2 cellular contexts compared by ENCODE assay signal in the genomic region with DNA sequence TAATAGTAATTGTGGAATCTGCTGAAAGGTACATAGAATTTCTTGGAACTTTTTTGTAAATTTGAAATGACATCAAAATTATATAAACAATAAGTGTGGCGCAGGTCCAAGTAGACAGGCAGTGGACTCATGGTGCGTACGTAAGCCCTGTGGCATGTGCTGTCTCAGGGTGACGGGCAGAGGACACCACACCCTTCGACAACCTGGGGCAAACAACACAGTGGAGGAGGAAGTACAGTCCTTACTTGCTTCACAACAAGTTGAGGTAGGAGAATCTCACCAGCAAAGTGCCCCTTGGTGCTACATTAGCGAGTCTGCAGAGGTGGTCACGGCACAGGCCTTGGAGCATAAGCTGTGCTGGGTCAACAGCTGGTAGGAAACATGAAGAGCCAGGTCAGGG.
TF ChIP-seq lines count a peak whose summit lies in the region.

No MANE protein-coding gene starts in this region.

TF ChIP-seq in IMR-90, 13 proteins besides CTCF, POLR2A, EP300 and RAD21:
- TF ChIP-seq NFE2L2 (IDR thresholded peaks at IDR 0.05; ENCODE audit: low read depth, low read length) (no peak), MAZ (IDR thresholded peaks at IDR 0.05; ENCODE audit: borderline replicate concordance, low read depth, low read length) (no peak), CEBPB (IDR thresholded peaks at IDR 0.05; ENCODE audit: low read depth, low read length) (no peak), MAFK (IDR thresholded peaks at IDR 0.05; ENCODE audit: low read depth, low read length) (no peak)
- TF ChIP-seq, protein P1, sequence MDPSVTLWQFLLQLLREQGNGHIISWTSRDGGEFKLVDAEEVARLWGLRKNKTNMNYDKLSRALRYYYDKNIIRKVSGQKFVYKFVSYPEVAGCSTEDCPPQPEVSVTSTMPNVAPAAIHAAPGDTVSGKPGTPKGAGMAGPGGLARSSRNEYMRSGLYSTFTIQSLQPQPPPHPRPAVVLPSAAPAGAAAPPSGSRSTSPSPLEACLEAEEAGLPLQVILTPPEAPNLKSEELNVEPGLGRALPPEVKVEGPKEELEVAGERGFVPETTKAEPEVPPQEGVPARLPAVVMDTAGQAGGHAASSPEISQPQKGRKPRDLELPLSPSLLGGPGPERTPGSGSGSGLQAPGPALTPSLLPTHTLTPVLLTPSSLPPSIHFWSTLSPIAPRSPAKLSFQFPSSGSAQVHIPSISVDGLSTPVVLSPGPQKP (IDR thresholded peaks at IDR 0.05; ENCODE audit: borderline replicate concordance, low read depth, low read length) = no peak

TF ChIP-seq in SK-N-SH treated with all-trans-retinoic acid at 6 μM for 48 hours, 23 proteins besides CTCF, POLR2A, EP300 and RAD21:
- TF ChIP-seq OSR1 (CRISPR knock-in tag; IDR thresholded peaks at IDR 0.05) (no peak), RARB (CRISPR knock-in tag; IDR thresholded peaks at IDR 0.05) (no peak), ZNF8 (CRISPR knock-in tag; IDR thresholded peaks at IDR 0.05) (no peak), PPARA (CRISPR knock-in tag; IDR thresholded peaks at IDR 0.05; ENCODE audit: borderline replicate concordance) (no peak), TCF4 (CRISPR knock-in tag; IDR thresholded peaks at IDR 0.05; ENCODE audit: borderline replicate concordance) (no peak), ARNTL (CRISPR knock-in tag; IDR thresholded peaks at IDR 0.05; ENCODE audit: borderline replicate concordance, low read depth) (no peak), ISL1 (CRISPR knock-in tag; IDR thresholded peaks at IDR 0.05) (no peak), CSDC2 (CRISPR knock-in tag; IDR thresholded peaks at IDR 0.05) (no peak), BACH2 (CRISPR knock-in tag; IDR thresholded peaks at IDR 0.05; ENCODE audit: borderline replicate concordance) (no peak), ZFP30 (CRISPR knock-in tag; IDR thresholded peaks at IDR 0.05) (no peak), TOX (CRISPR knock-in tag; IDR thresholded peaks at IDR 0.05; ENCODE audit: borderline replicate concordance) (no peak), ZNF565 (CRISPR knock-in tag; conservative IDR thresholded peaks at IDR 0.05; ENCODE audit: low read depth) (no peak), GLIS3 (CRISPR knock-in tag; IDR thresholded peaks at IDR 0.05) (no peak)
- TF ChIP-seq, protein P2, sequence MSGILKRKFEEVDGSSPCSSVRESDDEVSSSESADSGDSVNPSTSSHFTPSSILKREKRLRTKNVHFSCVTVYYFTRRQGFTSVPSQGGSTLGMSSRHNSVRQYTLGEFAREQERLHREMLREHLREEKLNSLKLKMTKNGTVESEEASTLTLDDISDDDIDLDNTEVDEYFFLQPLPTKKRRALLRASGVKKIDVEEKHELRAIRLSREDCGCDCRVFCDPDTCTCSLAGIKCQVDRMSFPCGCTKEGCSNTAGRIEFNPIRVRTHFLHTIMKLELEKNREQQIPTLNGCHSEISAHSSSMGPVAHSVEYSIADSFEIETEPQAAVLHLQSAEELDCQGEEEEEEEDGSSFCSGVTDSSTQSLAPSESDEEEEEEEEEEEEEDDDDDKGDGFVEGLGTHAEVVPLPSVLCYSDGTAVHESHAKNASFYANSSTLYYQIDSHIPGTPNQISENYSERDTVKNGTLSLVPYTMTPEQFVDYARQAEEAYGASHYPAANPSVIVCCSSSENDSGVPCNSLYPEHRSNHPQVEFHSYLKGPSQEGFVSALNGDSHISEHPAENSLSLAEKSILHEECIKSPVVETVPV (CRISPR knock-in tag; IDR thresholded peaks at IDR 0.05) = no peak
- TF ChIP-seq, protein P3, sequence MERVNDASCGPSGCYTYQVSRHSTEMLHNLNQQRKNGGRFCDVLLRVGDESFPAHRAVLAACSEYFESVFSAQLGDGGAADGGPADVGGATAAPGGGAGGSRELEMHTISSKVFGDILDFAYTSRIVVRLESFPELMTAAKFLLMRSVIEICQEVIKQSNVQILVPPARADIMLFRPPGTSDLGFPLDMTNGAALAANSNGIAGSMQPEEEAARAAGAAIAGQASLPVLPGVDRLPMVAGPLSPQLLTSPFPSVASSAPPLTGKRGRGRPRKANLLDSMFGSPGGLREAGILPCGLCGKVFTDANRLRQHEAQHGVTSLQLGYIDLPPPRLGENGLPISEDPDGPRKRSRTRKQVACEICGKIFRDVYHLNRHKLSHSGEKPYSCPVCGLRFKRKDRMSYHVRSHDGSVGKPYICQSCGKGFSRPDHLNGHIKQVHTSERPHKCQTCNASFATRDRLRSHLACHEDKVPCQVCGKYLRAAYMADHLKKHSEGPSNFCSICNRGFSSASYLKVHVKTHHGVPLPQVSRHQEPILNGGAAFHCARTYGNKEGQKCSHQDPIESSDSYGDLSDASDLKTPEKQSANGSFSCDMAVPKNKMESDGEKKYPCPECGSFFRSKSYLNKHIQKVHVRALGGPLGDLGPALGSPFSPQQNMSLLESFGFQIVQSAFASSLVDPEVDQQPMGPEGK (CRISPR knock-in tag; IDR thresholded peaks at IDR 0.05; ENCODE audit: borderline replicate concordance) = no peak
- TF ChIP-seq, protein P4, sequence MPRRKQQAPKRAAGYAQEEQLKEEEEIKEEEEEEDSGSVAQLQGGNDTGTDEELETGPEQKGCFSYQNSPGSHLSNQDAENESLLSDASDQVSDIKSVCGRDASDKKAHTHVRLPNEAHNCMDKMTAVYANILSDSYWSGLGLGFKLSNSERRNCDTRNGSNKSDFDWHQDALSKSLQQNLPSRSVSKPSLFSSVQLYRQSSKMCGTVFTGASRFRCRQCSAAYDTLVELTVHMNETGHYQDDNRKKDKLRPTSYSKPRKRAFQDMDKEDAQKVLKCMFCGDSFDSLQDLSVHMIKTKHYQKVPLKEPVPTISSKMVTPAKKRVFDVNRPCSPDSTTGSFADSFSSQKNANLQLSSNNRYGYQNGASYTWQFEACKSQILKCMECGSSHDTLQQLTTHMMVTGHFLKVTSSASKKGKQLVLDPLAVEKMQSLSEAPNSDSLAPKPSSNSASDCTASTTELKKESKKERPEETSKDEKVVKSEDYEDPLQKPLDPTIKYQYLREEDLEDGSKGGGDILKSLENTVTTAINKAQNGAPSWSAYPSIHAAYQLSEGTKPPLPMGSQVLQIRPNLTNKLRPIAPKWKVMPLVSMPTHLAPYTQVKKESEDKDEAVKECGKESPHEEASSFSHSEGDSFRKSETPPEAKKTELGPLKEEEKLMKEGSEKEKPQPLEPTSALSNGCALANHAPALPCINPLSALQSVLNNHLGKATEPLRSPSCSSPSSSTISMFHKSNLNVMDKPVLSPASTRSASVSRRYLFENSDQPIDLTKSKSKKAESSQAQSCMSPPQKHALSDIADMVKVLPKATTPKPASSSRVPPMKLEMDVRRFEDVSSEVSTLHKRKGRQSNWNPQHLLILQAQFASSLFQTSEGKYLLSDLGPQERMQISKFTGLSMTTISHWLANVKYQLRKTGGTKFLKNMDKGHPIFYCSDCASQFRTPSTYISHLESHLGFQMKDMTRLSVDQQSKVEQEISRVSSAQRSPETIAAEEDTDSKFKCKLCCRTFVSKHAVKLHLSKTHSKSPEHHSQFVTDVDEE (CRISPR knock-in tag; IDR thresholded peaks at IDR 0.05) = no peak
- TF ChIP-seq, protein P5, sequence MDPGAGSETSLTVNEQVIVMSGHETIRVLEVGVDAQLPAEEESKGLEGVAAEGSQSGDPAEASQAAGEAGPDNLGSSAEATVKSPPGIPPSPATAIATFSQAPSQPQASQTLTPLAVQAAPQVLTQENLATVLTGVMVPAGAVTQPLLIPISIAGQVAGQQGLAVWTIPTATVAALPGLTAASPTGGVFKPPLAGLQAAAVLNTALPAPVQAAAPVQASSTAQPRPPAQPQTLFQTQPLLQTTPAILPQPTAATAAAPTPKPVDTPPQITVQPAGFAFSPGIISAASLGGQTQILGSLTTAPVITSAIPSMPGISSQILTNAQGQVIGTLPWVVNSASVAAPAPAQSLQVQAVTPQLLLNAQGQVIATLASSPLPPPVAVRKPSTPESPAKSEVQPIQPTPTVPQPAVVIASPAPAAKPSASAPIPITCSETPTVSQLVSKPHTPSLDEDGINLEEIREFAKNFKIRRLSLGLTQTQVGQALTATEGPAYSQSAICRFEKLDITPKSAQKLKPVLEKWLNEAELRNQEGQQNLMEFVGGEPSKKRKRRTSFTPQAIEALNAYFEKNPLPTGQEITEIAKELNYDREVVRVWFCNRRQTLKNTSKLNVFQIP (CRISPR knock-in tag; IDR thresholded peaks at IDR 0.05; ENCODE audit: borderline replicate concordance, low read depth) = no peak
